ENCODE assay signal across 1 cellular context in genomic region chr3:181252626-181253025, GRCh38.
TF ChIP-seq lines count a peak whose summit lies in the region.

No MANE protein-coding gene starts in this region.

TF ChIP-seq in HEK293, 187 proteins besides CTCF, POLR2A, EP300 and RAD21 (continued from another document):
- TF ChIP-seq PRDM4 (tag by site-specific recombination; IDR thresholded peaks at IDR 0.05): 0 out of 2 replicates have a peak, but pooled peaks have one; percentile 37
- TF ChIP-seq ZNF174 (tag by site-specific recombination; IDR thresholded peaks at IDR 0.05): no peak
- TF ChIP-seq ZNF707 (tag by site-specific recombination; IDR thresholded peaks at IDR 0.05): no peak
- peak; percentile 81 for TF ChIP-seq PRDM6 (tag by site-specific recombination; IDR thresholded peaks at IDR 0.05)
- no peak for TF ChIP-seq INSM2 (tag by site-specific recombination; IDR thresholded peaks at IDR 0.05)
- no peak for TF ChIP-seq ZNF621 (tag by site-specific recombination; IDR thresholded peaks at IDR 0.05)
- TF ChIP-seq ZNF132 (tag by site-specific recombination; IDR thresholded peaks at IDR 0.05; ENCODE audit: borderline replicate concordance): no peak
- TF ChIP-seq ZNF555 (tag by site-specific recombination; conservative IDR thresholded peaks at IDR 0.05): no peak
- TF ChIP-seq ZSCAN30 (tag by site-specific recombination; IDR thresholded peaks at IDR 0.05): 0 out of 2 replicates have a peak, but pooled peaks have one; percentile 52
- TF ChIP-seq BCL6B (tag by site-specific recombination; IDR thresholded peaks at IDR 0.05): no peak
- peak; percentile 98 for TF ChIP-seq SP7 (tag by site-specific recombination; IDR thresholded peaks at IDR 0.05)
- TF ChIP-seq ZBTB8A (tag by site-specific recombination; IDR thresholded peaks at IDR 0.05): no peak
- no peak for TF ChIP-seq ZNF544 (tag by site-specific recombination; IDR thresholded peaks at IDR 0.05)
- TF ChIP-seq ZNF341 (tag by site-specific recombination; IDR thresholded peaks at IDR 0.05; ENCODE audit: low read depth): no peak
- no peak for TF ChIP-seq ZNF175 (tag by site-specific recombination; IDR thresholded peaks at IDR 0.05)
- TF ChIP-seq ZBTB48 (tag by site-specific recombination; IDR thresholded peaks at IDR 0.05): no peak
- TF ChIP-seq IKZF3 (tag by site-specific recombination; IDR thresholded peaks at IDR 0.05): no peak
- TF ChIP-seq ZNF366 (tag by site-specific recombination; conservative IDR thresholded peaks at IDR 0.05): no peak
- TF ChIP-seq SETDB1 (IDR thresholded peaks at IDR 0.05; ENCODE audit: insufficient read length, low read length): no peak
- TF ChIP-seq OSR2 (tag by site-specific recombination; IDR thresholded peaks at IDR 0.05): peak; percentile 93
- no peak for TF ChIP-seq ZNF416 (tag by site-specific recombination; IDR thresholded peaks at IDR 0.05)
- no peak for TF ChIP-seq ZNF626 (tag by site-specific recombination; IDR thresholded peaks at IDR 0.05)
